Comparison of ENCODE assay signal across 9 cellular contexts in the genomic region with DNA sequence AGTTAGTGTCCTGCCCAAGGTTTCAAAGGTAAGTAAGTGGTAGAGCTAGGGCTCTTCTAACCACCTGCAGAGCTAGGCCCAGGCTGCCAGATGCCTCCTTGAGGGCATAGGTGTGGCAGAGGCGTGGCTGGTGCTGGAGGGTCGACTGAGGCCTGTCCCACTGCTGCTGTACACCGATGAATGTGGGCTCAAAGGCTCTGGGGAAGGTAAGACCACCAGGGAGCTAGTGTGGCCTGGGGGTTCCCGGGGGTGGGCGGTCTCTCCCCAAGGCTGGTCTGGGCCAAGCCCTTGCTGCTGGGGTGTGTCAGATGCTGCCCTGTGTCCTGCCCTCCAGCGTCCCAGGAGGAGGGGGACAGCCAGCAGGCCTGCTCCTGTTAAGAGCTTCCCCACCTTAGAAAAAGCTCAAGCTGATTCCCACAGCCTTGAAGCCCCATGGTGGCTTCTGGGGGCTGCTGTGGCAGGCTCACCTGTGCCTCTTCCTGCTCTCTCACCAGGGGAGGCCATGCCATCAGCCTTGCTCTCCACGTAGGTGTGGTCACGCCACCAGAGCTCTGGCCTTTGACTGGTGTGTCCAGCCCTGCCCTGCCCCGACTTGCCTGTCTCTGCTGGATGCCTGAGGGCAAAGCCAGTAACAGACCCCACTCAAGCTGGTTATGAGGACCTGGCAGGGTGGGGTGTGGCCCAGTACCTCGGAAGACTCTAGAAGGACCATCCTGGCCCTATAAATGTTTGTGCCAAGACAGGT. TPM values are rescaled to one million over a fixed set of nuclear protein-coding genes. Genes with fewer than 3 reads are reported as not detected.
DNase-seq lines count a peak whose midpoint lies in the region; ATAC-seq and TF ChIP-seq lines count a peak whose summit lies in the region.
"Had no signal": no experiment of that assay in that cellular context is flagged by ENCODE, and none has a peak within 500 bp of the region (broad histone marks: within the 10 kb centered on the region; RNA-seq: fewer than 3 reads in every experiment).

No MANE protein-coding gene starts in this region.

- H3K4me3 ChIP-seq in adrenal gland: no peak overlapping the region
- H3K4me3 ChIP-seq in lower lobe of right lung: no peak overlapping the region
- no peak overlapping the region for H3K4me3 ChIP-seq in subcutaneous abdominal adipose tissue (ENCODE audit: low read depth in 1 of 5, low read length in 5 of 5)
- no peak overlapping the region for H3K4me3 ChIP-seq in mesendoderm (ENCODE audit: low read length)

- no peak overlapping the region for H4K5ac ChIP-seq in mesendoderm (ENCODE audit: low read length)

- no peak overlapping the region for H4K8ac ChIP-seq in mesendoderm (ENCODE audit: low read depth, low read length)

- CTCF ChIA-PET in activated naive CD4-positive, alpha-beta T cell treated with anti-CD3 and anti-CD28 coated beads for 36 hours (lab: Charles Lee): interaction anchor here (0.6 to 23.4 kb wide), 5 partner anchors 9 to 477 kb away, joined by 4 to 763 read pairs (median 6); partner anchors contain the start of gene SH2B3

- H3K27ac Mint-ChIP-seq in activated naive CD4-positive, alpha-beta T cell treated with anti-CD3 and anti-CD28 coated beads for 36 hours: peak overlapping the region; percentile 7
- H3K27ac Mint-ChIP-seq in activated T-helper 1 cell treated with anti-CD3 and anti-CD28 coated beads, Interleukin-12 subunit alpha, Interleukin-12 subunit beta, Interleukin-2, Interleukin-4 antibody, amounts not matched to agents 30 ng/mL and 10 ng/mL and 1 ng/mL, durations not matched to agents 14 hours and 24 hours and 36 hours: no peak overlapping the region

- no peak for DNase-seq in activated naive CD4-positive, alpha-beta T cell treated with anti-CD3 and anti-CD28 coated beads for 36 hours
- DNase-seq in activated naive CD4-positive, alpha-beta T cell (lab: John Stamatoyannopoulos, UW): no peak
- DNase-seq in adrenal gland (peak in 5 of 7 donors; percentile 12 to 50 (median 15)), lower lobe of right lung (no peak), mesendoderm (no peak)
- no peak for DNase-seq in activated T-helper 1 cell treated with anti-CD3 and anti-CD28 coated beads, Interleukin-12 subunit alpha, Interleukin-12 subunit beta, Interleukin-2, Interleukin-4 antibody, amounts not matched to agents 30 ng/mL and 10 ng/mL and 1 ng/mL, durations not matched to agents 14 hours and 24 hours and 36 hours (ENCODE audit: low spot score)
- DNase-seq: NCI-H1930 had no signal

- H3K27me3 ChIP-seq in adrenal gland (no peaks in the 10 kb centered on the region), lower lobe of right lung (ENCODE audit: low read depth) (no peaks in the 10 kb centered on the region), subcutaneous abdominal adipose tissue (ENCODE audit: control insufficient read depth in 5 of 5, insufficient read depth in 4 of 5, low read length in 5 of 5) (no peaks in the 10 kb centered on the region), mesendoderm (ENCODE audit: insufficient read depth, low read length, poor library complexity) (no peaks in the 10 kb centered on the region)

- intact Hi-C loops in activated naive CD4-positive, alpha-beta T cell treated with anti-CD3 and anti-CD28 coated beads for 36 hours (cut with micrococcal nuclease): loop anchor here (1.0 kb wide), 1 partner anchor 8 kb away; no protein-coding TSS in a partner anchor
- intact Hi-C loops in adrenal gland (cut with DNase I): no loop called here
- intact Hi-C loops in lower lobe of right lung (cut with DNase I): no loop called here
- intact Hi-C loops in activated T-helper 1 cell treated with anti-CD3 and anti-CD28 coated beads, Interleukin-12 subunit alpha, Interleukin-12 subunit beta, Interleukin-2, Interleukin-4 antibody, amounts not matched to agents 30 ng/mL and 10 ng/mL and 1 ng/mL, durations not matched to agents 14 hours and 24 hours and 36 hours (cut with micrococcal nuclease): no loop called here

- H2BK5ac ChIP-seq in mesendoderm (ENCODE audit: low read length): no peak overlapping the region

- H3K9ac ChIP-seq in subcutaneous abdominal adipose tissue (ENCODE audit: low read length in 5 of 5) (peak overlapping the region in 2 of 5 donors; percentile 38 to 54), mesendoderm (ENCODE audit: low read length) (no peak overlapping the region)

- no peaks in the 10 kb centered on the region for H3K9me3 Mint-ChIP-seq in activated naive CD4-positive, alpha-beta T cell treated with anti-CD3 and anti-CD28 coated beads for 36 hours
- no peaks in the 10 kb centered on the region for H3K9me3 Mint-ChIP-seq in activated T-helper 1 cell treated with anti-CD3 and anti-CD28 coated beads, Interleukin-12 subunit alpha, Interleukin-12 subunit beta, Interleukin-2, Interleukin-4 antibody, amounts not matched to agents 30 ng/mL and 10 ng/mL and 1 ng/mL, durations not matched to agents 14 hours and 24 hours and 36 hours

- ATAC-seq in lower lobe of right lung (no peak), GM18870 (IDR thresholded peaks at IDR 0.05; ENCODE audit: unreplicated experiment) (no peak)

- no peaks in the 10 kb centered on the region for H3K27me3 Mint-ChIP-seq in activated naive CD4-positive, alpha-beta T cell treated with anti-CD3 and anti-CD28 coated beads for 36 hours (ENCODE audit: low read depth)
- no peaks in the 10 kb centered on the region for H3K27me3 Mint-ChIP-seq in activated T-helper 1 cell treated with anti-CD3 and anti-CD28 coated beads, Interleukin-12 subunit alpha, Interleukin-12 subunit beta, Interleukin-2, Interleukin-4 antibody, amounts not matched to agents 30 ng/mL and 10 ng/mL and 1 ng/mL, durations not matched to agents 14 hours and 24 hours and 36 hours (ENCODE audit: insufficient read depth)

- peaks cover 14% of the 10 kb centered on the region for H3K79me2 ChIP-seq in mesendoderm (ENCODE audit: control insufficient read depth, insufficient read depth, low read length)

- H3K27ac ChIP-seq in adrenal gland: peak overlapping the region in 2 of 5 donors; percentile 69 to 75
- H3K27ac ChIP-seq in lower lobe of right lung: peak overlapping the region; percentile 49
- H3K27ac ChIP-seq in subcutaneous abdominal adipose tissue (ENCODE audit: low read depth, low read length): peak overlapping the region; percentile 85
- no peak overlapping the region for H3K27ac ChIP-seq in mesendoderm (ENCODE audit: low read depth, low read length)

- H3K4ac ChIP-seq in mesendoderm (ENCODE audit: low read depth, low read length): no peak overlapping the region

- no peak for TF ChIP-seq POLR2A in adrenal gland (IDR thresholded peaks at IDR 0.05)

- no peak overlapping the region for H3K23ac ChIP-seq in mesendoderm (ENCODE audit: low read length)

- WGBS in adrenal gland, 4 donors: 78 to 86% (median 80%) methylated on average over 6 to 10 of the region's 10 CpGs
- WGBS in mesendoderm (ENCODE audit: extremely low coverage, insufficient coverage, low lambda C conversion rate): no CpG with 5 or more reads among the region's 10 CpGs

- H2BK120ac ChIP-seq in mesendoderm (ENCODE audit: low read depth, low read length): no peak overlapping the region

- H3K36me3 Mint-ChIP-seq in activated naive CD4-positive, alpha-beta T cell treated with anti-CD3 and anti-CD28 coated beads for 36 hours (ENCODE audit: low read depth): peaks cover 13% of the 10 kb centered on the region
- peaks cover 50% of the 10 kb centered on the region for H3K36me3 Mint-ChIP-seq in activated T-helper 1 cell treated with anti-CD3 and anti-CD28 coated beads, Interleukin-12 subunit alpha, Interleukin-12 subunit beta, Interleukin-2, Interleukin-4 antibody, amounts not matched to agents 30 ng/mL and 10 ng/mL and 1 ng/mL, durations not matched to agents 14 hours and 24 hours and 36 hours (ENCODE audit: low read depth)

- H3K4me1 ChIP-seq in adrenal gland (replicated peaks in 1 of 2) (peaks cover 26 to 76% of the 10 kb centered on the region in 2 donors), lower lobe of right lung (peaks cover 99% of the 10 kb centered on the region), subcutaneous abdominal adipose tissue (ENCODE audit: control insufficient read depth in 5 of 5, insufficient read depth in 5 of 5, low read length in 5 of 5) (peaks cover 35 to 95% (median 91%) of the 10 kb centered on the region in 5 donors), mesendoderm (ENCODE audit: control insufficient read depth, low read depth, low read length) (peaks cover 4% of the 10 kb centered on the region)

- H3K4me1 Mint-ChIP-seq in activated naive CD4-positive, alpha-beta T cell treated with anti-CD3 and anti-CD28 coated beads for 36 hours (ENCODE audit: low read depth): peaks cover 78% of the 10 kb centered on the region
- peaks cover 83% of the 10 kb centered on the region for H3K4me1 Mint-ChIP-seq in activated T-helper 1 cell treated with anti-CD3 and anti-CD28 coated beads, Interleukin-12 subunit alpha, Interleukin-12 subunit beta, Interleukin-2, Interleukin-4 antibody, amounts not matched to agents 30 ng/mL and 10 ng/mL and 1 ng/mL, durations not matched to agents 14 hours and 24 hours and 36 hours (ENCODE audit: low read depth)

- H2BK15ac ChIP-seq in mesendoderm (replicated peaks; ENCODE audit: low read depth): no peak overlapping the region

- H3K79me1 ChIP-seq in mesendoderm (ENCODE audit: low read length): peaks cover 30% of the 10 kb centered on the region

- no peak overlapping the region for H3K56ac ChIP-seq in mesendoderm (ENCODE audit: low read length)

- TF ChIP-seq CTCF in adrenal gland (IDR thresholded peaks at IDR 0.05): no peak
- TF ChIP-seq CTCF in lower lobe of right lung (IDR thresholded peaks at IDR 0.05): no peak

- no peak overlapping the region for H2AK5ac ChIP-seq in mesendoderm (ENCODE audit: low read length)

- H3K4me3 Mint-ChIP-seq in activated naive CD4-positive, alpha-beta T cell treated with anti-CD3 and anti-CD28 coated beads for 36 hours: no peak overlapping the region
- H3K4me3 Mint-ChIP-seq in activated T-helper 1 cell treated with anti-CD3 and anti-CD28 coated beads, Interleukin-12 subunit alpha, Interleukin-12 subunit beta, Interleukin-2, Interleukin-4 antibody, amounts not matched to agents 30 ng/mL and 10 ng/mL and 1 ng/mL, durations not matched to agents 14 hours and 24 hours and 36 hours: no peak overlapping the region

- H3K36me3 ChIP-seq in adrenal gland (replicated peaks in 1 of 2): peaks cover 0 to 26% of the 10 kb centered on the region in 2 donors
- H3K36me3 ChIP-seq in lower lobe of right lung: peaks cover 50% of the 10 kb centered on the region
- H3K36me3 ChIP-seq in subcutaneous abdominal adipose tissue (ENCODE audit: control insufficient read depth in 5 of 5, insufficient read depth in 5 of 5, low read length in 5 of 5): peaks cover 0 to 51% (median 29%) of the 10 kb centered on the region in 5 donors
- H3K36me3 ChIP-seq in mesendoderm (ENCODE audit: control insufficient read depth, insufficient read depth, low read length): no peaks in the 10 kb centered on the region

- H3K9me3 ChIP-seq in adrenal gland (replicated peaks in 1 of 3): no peaks in the 10 kb centered on the region
- H3K9me3 ChIP-seq in lower lobe of right lung: no peaks in the 10 kb centered on the region
- no peaks in the 10 kb centered on the region for H3K9me3 ChIP-seq in subcutaneous abdominal adipose tissue (ENCODE audit: control insufficient read depth in 5 of 5, low read length in 5 of 5)

- H3K4me2 ChIP-seq in mesendoderm (ENCODE audit: low read length): no peak overlapping the region

- H3K18ac ChIP-seq in mesendoderm (ENCODE audit: low read length): no peak overlapping the region

RNA-seq across cellular contexts. Expression of gene SH2B3, which starts 36.8 kb away (rescaled TPM):
- 10 to 100 TPM; 21.1 to 21.3 TPM for total RNA-seq in activated naive CD4-positive, alpha-beta T cell treated with anti-CD3 and anti-CD28 coated beads for 36 hours
- total RNA-seq in adrenal gland (10 to 100 TPM; 26.1 to 70.3 (median 44.6) TPM), lower lobe of right lung (49.5 TPM)
- polyA plus RNA-seq in adrenal gland: 10 to 100 TPM in 1 of 3 donors, 1 to 10 TPM in 2; 5.8 to 14.5 (median 9.3) TPM
- polyA plus RNA-seq in mesendoderm (2013, experiment 1 of 2): 21.1 TPM
- polyA plus RNA-seq in mesendoderm (2013, experiment 2 of 2): 21.3 TPM
- 42.0 and 42.3 TPM in 2 replicates for total RNA-seq in activated T-helper 1 cell treated with anti-CD3 and anti-CD28 coated beads, Interleukin-12 subunit alpha, Interleukin-12 subunit beta, Interleukin-2, Interleukin-4 antibody, amounts not matched to agents 30 ng/mL and 10 ng/mL and 1 ng/mL, durations not matched to agents 14 hours and 24 hours and 36 hours

Comparison
In these comparisons a context has a peak if more than half of its experiments do, and no peak if none do; other contexts are left out.
1. DNase-seq: peak in adrenal gland (5 of 7); none in activated naive CD4-positive, alpha-beta T cell treated with anti-CD3 and anti-CD28 coated beads for 36 hours (single experiment), activated naive CD4-positive, alpha-beta T cell (0 of 4), lower lobe of right lung (single experiment), mesendoderm (single experiment) and activated T-helper 1 cell treated with anti-CD3 and anti-CD28 coated beads, Interleukin-12 subunit alpha, Interleukin-12 subunit beta, Interleukin-2, Interleukin-4 antibody, amounts not matched to agents 30 ng/mL and 10 ng/mL and 1 ng/mL, durations not matched to agents 14 hours and 24 hours and 36 hours (single experiment).